26 cellular contexts compared by ENCODE assay signal in genomic region chr2:153152036-153152435, GRCh38.
"Had no signal": no experiment of that assay in that cellular context is flagged by ENCODE, and none has a peak within 500 bp of the region (broad histone marks: within the 10 kb centered on the region; RNA-seq: fewer than 3 reads in every experiment).

No MANE protein-coding gene starts in this region.

- FAIRE-seq: endometrium, islet of Langerhans, keratinocyte had no signal

- H3K4me1 ChIP-seq: colonic mucosa, esophagus squamous epithelium, gastrocnemius medialis, heart right ventricle, left lung, lower lobe of right lung had no signal

- DNase-seq: colonic mucosa; cortex of kidney; effector CD8-positive, alpha-beta T cell; effector memory CD8-positive, alpha-beta T cell; endodermal cell; erythroblast; esophagus squamous epithelium; foreskin fibroblast; gastrocnemius medialis; glutamatergic neuron; head of caudate nucleus; heart right ventricle; hippocampal formation; left cardiac atrium; left lung; left ventricle myocardium superior; lower lobe of right lung; mesenchymal stem cell; mucosa of descending colon; naive B cell; naive thymus-derived CD8-positive, alpha-beta T cell had no signal

- H3K9me3 ChIP-seq: colonic mucosa, esophagus squamous epithelium, gastrocnemius medialis, lower lobe of right lung, mucosa of descending colon had no signal

- H3K36me3 ChIP-seq: colonic mucosa, esophagus squamous epithelium, gastrocnemius medialis, heart right ventricle, left lung, lower lobe of right lung had no signal

- ATAC-seq: effector memory CD8-positive, alpha-beta T cell; esophagus mucosa; gastrocnemius medialis; heart right ventricle; left cardiac atrium; left lung; left ventricle myocardium superior; lower lobe of right lung; mucosa of descending colon; naive thymus-derived CD8-positive, alpha-beta T cell had no signal

- H3K27ac ChIP-seq: colonic mucosa, epithelial cell of prostate, esophagus squamous epithelium, gastrocnemius medialis, heart right ventricle, left lung, lower lobe of right lung had no signal

- H3K4me3 ChIP-seq: colonic mucosa, esophagus squamous epithelium, gastrocnemius medialis, heart right ventricle, left lung, lower lobe of right lung, mucosa of descending colon had no signal

- H3K27me3 ChIP-seq: colonic mucosa, esophagus squamous epithelium, gastrocnemius medialis, heart right ventricle, left lung had no signal
